Comparison of ENCODE assay signal across 8 cellular contexts in genomic region chr7:49852619-49853462, GRCh38.
DNase-seq lines count a peak whose midpoint lies in the region; ATAC-seq and TF ChIP-seq lines count a peak whose summit lies in the region.

No MANE protein-coding gene starts in this region.

- 51% methylated on average over 11 of the region's 11 CpGs for WGBS in hepatocyte (ENCODE audit: low lambda C conversion rate, missing lambda C conversion rate)

- H3F3A ChIP-seq in DOHH2 (ENCODE audit: control insufficient read depth, insufficient read depth), result no peaks in the 10 kb centered on the region

- H3K79me2 ChIP-seq in DOHH2 (ENCODE audit: control insufficient read depth, low read length) (no peaks in the 10 kb centered on the region), hepatocyte (no peaks in the 10 kb centered on the region)

- no peaks in the 10 kb centered on the region for H3K36me3 ChIP-seq in DOHH2 (ENCODE audit: control insufficient read depth, low read length)
- no peaks in the 10 kb centered on the region for H3K36me3 ChIP-seq in ascending aorta
- H3K36me3 ChIP-seq in hepatocyte (replicated peaks; ENCODE audit: insufficient read depth, low read depth), result no peaks in the 10 kb centered on the region

- no peak overlapping the region for H2AFZ ChIP-seq in hepatocyte

- H3K9me2 ChIP-seq in DOHH2 (replicated peaks; ENCODE audit: control insufficient read depth, low read length), result no peaks in the 10 kb centered on the region
- H3K9me2 ChIP-seq in hepatocyte (replicated peaks; ENCODE audit: insufficient read depth), result no peaks in the 10 kb centered on the region

- H3K9me3 ChIP-seq in DOHH2 (ENCODE audit: control insufficient read depth, insufficient read depth, low read length) (no peaks in the 10 kb centered on the region), ascending aorta (no peaks in the 10 kb centered on the region), hepatocyte (ENCODE audit: low read depth) (no peaks in the 10 kb centered on the region)

- H4K20me1 ChIP-seq in DOHH2 (ENCODE audit: control insufficient read depth, insufficient read depth, low read depth, low read length), result no peaks in the 10 kb centered on the region
- no peaks in the 10 kb centered on the region for H4K20me1 ChIP-seq in hepatocyte (ENCODE audit: insufficient read depth, poor library complexity, severe bottlenecking)

- TF ChIP-seq CTCF in DOHH2 (IDR thresholded peaks at IDR 0.05; ENCODE audit: low read depth, low read length, poor library complexity, severe bottlenecking) (peak; percentile 92), ascending aorta (IDR thresholded peaks at IDR 0.05) (peak in 2 of 3 experiments; percentile 35 to 68), hepatocyte (IDR thresholded peaks at IDR 0.05; ENCODE audit: poor library complexity) (peak; percentile 81)

- DNase-seq in NCI-H526 (lab: John Stamatoyannopoulos, UW) (peak; percentile 57 to 80), ascending aorta (ENCODE audit: low spot score in 2 of 2) (no peak), hepatocyte (ENCODE audit: low spot score) (peak; percentile 75), NCI-H2227 treated with DMSO at 0.1 percent for 48 hours (lab: John Stamatoyannopoulos, UW) (no peak)
- peak; percentile 30 for DNase-seq in stimulated activated CD8-positive, alpha-beta memory T cell treated with anti-CD3 and anti-CD28 coated beads, Interleukin-4, amount 100 ng/mL, for 48 hours

- H3K27ac ChIP-seq in DOHH2 (ENCODE audit: low read depth, low read length) (no peak overlapping the region), ascending aorta (no peak overlapping the region), hepatocyte (no peak overlapping the region)

- ATAC-seq in GM19395 (IDR thresholded peaks at IDR 0.05; ENCODE audit: unreplicated experiment) (peak; percentile 91), HG03354 (IDR thresholded peaks at IDR 0.05; ENCODE audit: poor library complexity, severe bottlenecking, unreplicated experiment) (peak; percentile 84)

- H3K4me2 ChIP-seq in DOHH2 (ENCODE audit: low read length), result no peak overlapping the region
- H3K4me2 ChIP-seq in hepatocyte, result no peak overlapping the region

- H3K4me1 ChIP-seq in DOHH2 (ENCODE audit: control insufficient read depth, low read length) (no peaks in the 10 kb centered on the region), ascending aorta (no peaks in the 10 kb centered on the region), hepatocyte (ENCODE audit: insufficient read depth) (no peaks in the 10 kb centered on the region)

- H3K4me3 ChIP-seq in DOHH2 (ENCODE audit: low read length) (no peak overlapping the region), ascending aorta (no peak overlapping the region), hepatocyte (no peak overlapping the region)

- H3K27me3 ChIP-seq in DOHH2 (ENCODE audit: control insufficient read depth, low read length) (no peaks in the 10 kb centered on the region; the same call in 1 of the 2 replicates), ascending aorta (no peaks in the 10 kb centered on the region), hepatocyte (no peaks in the 10 kb centered on the region)

- intact Hi-C loops in ascending aorta (cut with DNase I), result no loop called here

Comparison
In these comparisons a context has a peak if more than half of its experiments do, and no peak if none do; other contexts are left out.
1. DNase-seq: peak in NCI-H526 (2 of 2), hepatocyte (single experiment) and stimulated activated CD8-positive, alpha-beta memory T cell treated with anti-CD3 and anti-CD28 coated beads, Interleukin-4, amount 100 ng/mL, for 48 hours (single experiment); none in ascending aorta (0 of 2) and NCI-H2227 treated with DMSO at 0.1 percent for 48 hours (single experiment).
2. Peak in every context shown above with its lines, with median percentiles within 50 percentile points of each other: CTCF ChIP-seq.